7 cellular contexts compared by ENCODE assay signal in genomic region chr2:87414795-87415570, GRCh38.
A peak's percentile ranks its signal among the peaks of the same experiment; 100 is the strongest.
DNase-seq lines count a peak whose midpoint lies in the region; ATAC-seq, FAIRE-seq and TF ChIP-seq lines count a peak whose summit lies in the region.
"Not testable (repeated sequence)": the region's sequence is repeated elsewhere in the genome, so short reads cannot be mapped to it uniquely, and the experiment has no call there.

No MANE protein-coding gene starts in this region.

- peak overlapping the region; percentile 27 for H4K91ac ChIP-seq in mesenchymal stem cell (ENCODE audit: low read length)

- intact Hi-C loops in activated CD4-positive, alpha-beta T cell treated with anti-CD3 and anti-CD28 coated beads, Interleukin-2, amount 10 ng/mL, durations not matched to agents 24 days and 14 days (cut with micrococcal nuclease); Right ventricle myocardium inferior (cut with DNase I); left lung (cut with DNase I); spleen (cut with DNase I; ENCODE audit: low total_unique reads): not testable (repeated sequence)

- H3K23ac ChIP-seq in mesenchymal stem cell (ENCODE audit: low read length in 2 of 2), result not testable (repeated sequence)

- not testable (repeated sequence) for H3K27me3 Mint-ChIP-seq in activated CD4-positive, alpha-beta T cell treated with anti-CD3 and anti-CD28 coated beads, Interleukin-2, amount 10 ng/mL, durations not matched to agents 24 days and 14 days; chondrocyte (ENCODE audit: low read depth)

- TF ChIP-seq CTCF in A549 (IDR thresholded peaks at IDR 0.05); chondrocyte (IDR thresholded peaks at IDR 0.05); left lung (IDR thresholded peaks at IDR 0.05); spleen (IDR thresholded peaks at IDR 0.05 in 8 of 11, conservative IDR thresholded peaks at IDR 0.05 in 3 of 11): not testable (repeated sequence)

- H3K9me3 ChIP-seq in A549; left lung; mesenchymal stem cell (ENCODE audit: control insufficient read depth, low read length); spleen: not testable (repeated sequence)

- not testable (repeated sequence) for H2AK5ac ChIP-seq in mesenchymal stem cell (ENCODE audit: low read length, severe bottlenecking)

- peak overlapping the region; percentile 37 for H4K8ac ChIP-seq in mesenchymal stem cell (ENCODE audit: low read length)

- H3K18ac ChIP-seq in mesenchymal stem cell (ENCODE audit: low read depth in 1 of 2, low read length in 2 of 2), result not testable (repeated sequence)

- not testable (repeated sequence) for H3K14ac ChIP-seq in mesenchymal stem cell (ENCODE audit: low read length in 2 of 2)

- not testable (repeated sequence) for TF ChIP-seq POLR2A in A549 (IDR thresholded peaks at IDR 0.05; ENCODE audit: low read length); spleen (IDR thresholded peaks at IDR 0.05)

- TF ChIP-seq EP300 in A549 (IDR thresholded peaks at IDR 0.05), result not testable (repeated sequence)

- H3K27ac ChIP-seq in A549; left lung; mesenchymal stem cell (ENCODE audit: low read length, poor library complexity, severe bottlenecking); spleen: not testable (repeated sequence)

- H3K4me1 ChIP-seq in A549; left lung; mesenchymal stem cell (ENCODE audit: control insufficient read depth, insufficient read depth, low read depth, low read length); spleen: not testable (repeated sequence)

- peak; percentile 88 for FAIRE-seq in A549 (lab: Jason Lieb, UNC)

- ATAC-seq in A549, Right ventricle myocardium inferior, left lung: not testable (repeated sequence)

- not testable (repeated sequence) for H3K4me2 ChIP-seq in A549; mesenchymal stem cell (ENCODE audit: low read length, poor library complexity, severe bottlenecking)

- H3K36me3 Mint-ChIP-seq in activated CD4-positive, alpha-beta T cell treated with anti-CD3 and anti-CD28 coated beads, Interleukin-2, amount 10 ng/mL, durations not matched to agents 24 days and 14 days (ENCODE audit: low read depth); chondrocyte (ENCODE audit: low read depth): not testable (repeated sequence)

- not testable (repeated sequence) for H2BK12ac ChIP-seq in mesenchymal stem cell (ENCODE audit: low read length in 2 of 2)

- not testable (repeated sequence) for H2BK5ac ChIP-seq in mesenchymal stem cell (ENCODE audit: low read depth, low read length, poor library complexity, severe bottlenecking)

- not testable (repeated sequence) for H3K4ac ChIP-seq in mesenchymal stem cell (ENCODE audit: low read depth in 1 of 2, low read length in 2 of 2)

- H3K4me3 Mint-ChIP-seq in activated CD4-positive, alpha-beta T cell treated with anti-CD3 and anti-CD28 coated beads, Interleukin-2, amount 10 ng/mL, durations not matched to agents 24 days and 14 days; chondrocyte (ENCODE audit: unreplicated experiment): not testable (repeated sequence)

- H3K4me3 ChIP-seq in A549; left lung; mesenchymal stem cell (ENCODE audit: insufficient read depth in 1 of 2, low read depth in 1 of 2, low read length in 2 of 2); spleen: not testable (repeated sequence)

- WGBS in A549 (ENCODE audit: missing lambda C conversion rate), result 37% methylated on average over 2 of the region's 10 CpGs
- 85% methylated on average over 5 of the region's 10 CpGs for WGBS in mesenchymal stem cell
- 90 to 94% (median 92%) methylated on average over 6 to 9 of the region's 10 CpGs; no CpG with 5 or more reads in 1 of the 5 donors for whole genome bisulfite sequencing in spleen, 5 donors

- not testable (repeated sequence) for H3K36me3 ChIP-seq in left lung; mesenchymal stem cell (ENCODE audit: control insufficient read depth in 1 of 2, insufficient read depth in 2 of 2, low read depth in 1 of 2, low read length in 2 of 2); spleen

- TF ChIP-seq RAD21 in A549 (conservative IDR thresholded peaks at IDR 0.05 in 1 of 2, IDR thresholded peaks at IDR 0.05 in 1 of 2), result not testable (repeated sequence)

- not testable (repeated sequence) for H3K27me3 ChIP-seq in left lung; mesenchymal stem cell (ENCODE audit: control insufficient read depth in 1 of 2, insufficient read depth in 1 of 2, low read length in 2 of 2); spleen (replicated peaks in 1 of 7)

- H3K27ac Mint-ChIP-seq in activated CD4-positive, alpha-beta T cell treated with anti-CD3 and anti-CD28 coated beads, Interleukin-2, amount 10 ng/mL, durations not matched to agents 24 days and 14 days; chondrocyte (ENCODE audit: unreplicated experiment): not testable (repeated sequence)

- not testable (repeated sequence) for H2BK15ac ChIP-seq in mesenchymal stem cell (ENCODE audit: low read depth, poor library complexity, severe bottlenecking)

- CTCF ChIA-PET in A549 (lab: Yijun Ruan, JAX), result not testable (repeated sequence)

- POLR2A ChIA-PET in A549 (lab: Yijun Ruan, JAX), result not testable (repeated sequence)

- H2AFZ ChIP-seq in mesenchymal stem cell (ENCODE audit: low read depth, low read length), result not testable (repeated sequence)

- H3K9ac ChIP-seq in mesenchymal stem cell (ENCODE audit: low read length), result not testable (repeated sequence)

- H3K79me1 ChIP-seq in mesenchymal stem cell (replicated peaks; ENCODE audit: low read length, poor library complexity, severe bottlenecking), result not testable (repeated sequence)

- not testable (repeated sequence) for H3K9me3 Mint-ChIP-seq in activated CD4-positive, alpha-beta T cell treated with anti-CD3 and anti-CD28 coated beads, Interleukin-2, amount 10 ng/mL, durations not matched to agents 24 days and 14 days; chondrocyte (ENCODE audit: low read depth)

- not testable (repeated sequence) for H2BK120ac ChIP-seq in mesenchymal stem cell (ENCODE audit: low read depth, low read length)

- DNase-seq in A549 (ENCODE audit: low read depth in 1 of 2, low spot score in 1 of 2); mesenchymal stem cell: not testable (repeated sequence)
- DNase-seq in activated CD4-positive, alpha-beta T cell treated with anti-CD3 and anti-CD28 coated beads, Interleukin-2, amount 10 ng/mL, durations not matched to agents 24 days and 14 days, result peak; percentile 58
- DNase-seq in chondrocyte (ENCODE audit: low spot score) (peak; percentile 86), Right ventricle myocardium inferior (ENCODE audit: missing footprints) (peak; percentile 50), left lung (peak; percentile 32 to 86), spleen (peak; percentile 72)

- not testable (repeated sequence) for H3K4me1 Mint-ChIP-seq in activated CD4-positive, alpha-beta T cell treated with anti-CD3 and anti-CD28 coated beads, Interleukin-2, amount 10 ng/mL, durations not matched to agents 24 days and 14 days; chondrocyte (ENCODE audit: low read depth)
